In the genomic region with DNA sequence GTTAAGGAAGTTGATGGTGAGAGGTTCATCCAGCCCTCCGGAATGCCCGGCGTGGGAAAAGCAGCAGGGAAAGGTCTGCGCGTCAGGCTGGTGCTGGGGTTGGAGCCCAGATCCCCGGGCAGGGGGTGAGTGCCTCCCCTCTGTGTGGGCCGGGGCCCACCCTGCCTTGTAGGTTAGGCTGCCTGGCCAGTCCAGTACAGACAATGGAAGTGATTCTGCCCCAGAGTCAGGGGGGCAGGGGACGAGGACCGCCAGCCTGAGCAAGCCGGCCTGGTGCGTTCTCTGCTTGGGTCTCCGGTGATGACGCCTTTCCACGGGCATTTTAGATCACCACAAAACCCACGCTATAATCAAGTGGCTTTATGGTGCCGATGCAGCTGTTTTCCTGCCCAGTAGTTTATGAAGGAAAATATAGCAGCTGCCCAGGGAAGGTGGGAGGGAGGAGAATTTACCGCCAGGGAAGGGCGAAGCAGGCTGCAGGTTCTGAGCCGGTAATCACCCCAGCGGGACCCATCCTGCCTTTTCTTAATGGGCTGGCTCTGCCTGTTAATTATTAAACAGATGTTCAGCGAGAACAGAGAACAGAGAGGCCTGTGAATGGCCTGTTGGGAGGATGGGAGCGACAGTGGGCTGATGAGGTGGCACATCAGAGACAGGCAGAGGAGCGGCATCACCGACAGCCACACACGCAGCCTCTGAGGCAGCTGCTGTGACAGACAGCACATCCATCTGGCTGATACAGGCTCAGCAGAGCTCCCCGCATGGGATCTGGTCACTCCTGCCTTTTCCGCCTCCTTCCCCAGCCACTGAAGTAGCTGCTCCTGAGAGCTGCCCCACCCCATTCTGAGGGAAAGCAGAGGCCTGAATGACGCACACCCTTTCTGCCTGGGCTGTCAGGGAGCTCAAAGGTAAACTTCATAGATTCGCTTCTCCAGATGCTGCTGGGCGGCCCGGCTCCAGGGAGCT, we compare ENCODE assay signal across 8 cellular contexts. TPM values are rescaled to one million over a fixed set of nuclear protein-coding genes. Genes with fewer than 3 reads are reported as not detected.
DNase-seq lines count a peak whose midpoint lies in the region; ATAC-seq and TF ChIP-seq lines count a peak whose summit lies in the region.

No MANE protein-coding gene starts in this region.

- H3K27me3 ChIP-seq in CD8-positive, alpha-beta memory T cell (ENCODE audit: insufficient read depth, low read length, poor library complexity, severe bottlenecking) = no peaks in the 10 kb centered on the region
- no peaks in the 10 kb centered on the region for H3K27me3 ChIP-seq in ectodermal cell (ENCODE audit: control insufficient read depth, insufficient read depth, low read length, poor library complexity, severe bottlenecking)

- peaks cover 6 to 55% (median 11%) of the 10 kb centered on the region in 3 donors for H3K36me3 Mint-ChIP-seq in CD8-positive, alpha-beta memory T cell
- H3K36me3 Mint-ChIP-seq in naive thymus-derived CD8-positive, alpha-beta T cell = peaks cover 5 to 40% (median 8%) of the 10 kb centered on the region in 3 donors

- no peaks in the 10 kb centered on the region for H3K27me3 Mint-ChIP-seq in CD8-positive, alpha-beta memory T cell
- H3K27me3 Mint-ChIP-seq in naive thymus-derived CD8-positive, alpha-beta T cell = no peaks in the 10 kb centered on the region

- no peak for ATAC-seq in naive thymus-derived CD8-positive, alpha-beta T cell
- ATAC-seq in HG03469 (IDR thresholded peaks at IDR 0.05; ENCODE audit: unreplicated experiment) = no peak
- no peak for ATAC-seq in HG03378 (IDR thresholded peaks at IDR 0.05; ENCODE audit: unreplicated experiment)

- CTCF ChIA-PET in CD8-positive, alpha-beta memory T cell (lab: Charles Lee) = interaction anchor here (0.7 to 1.1 kb wide), 2 partner anchors 10 to 119 kb away, joined by 3 to 4 read pairs; no protein-coding TSS in a partner anchor

- in situ Hi-C loops in GM13976 (cut with MboI; ENCODE audit: low sequenced_read_pairs, unreplicated experiment) = loop anchor here (25.0 kb wide), 2 partner anchors 258 to 533 kb away; no protein-coding TSS in a partner anchor

- TF ChIP-seq CTCF in GM13976 (IDR thresholded peaks at IDR 0.05; ENCODE audit: borderline replicate concordance, control extremely low read depth, extremely low read depth, insufficient read depth, missing control alignments) = no peak

- no peak overlapping the region for H3K4me3 Mint-ChIP-seq in CD8-positive, alpha-beta memory T cell
- no peak overlapping the region for H3K4me3 Mint-ChIP-seq in naive thymus-derived CD8-positive, alpha-beta T cell

- H3K36me3 ChIP-seq in CD8-positive, alpha-beta memory T cell (ENCODE audit: insufficient read depth, low read length) = peaks cover 5% of the 10 kb centered on the region
- H3K36me3 ChIP-seq in ectodermal cell (ENCODE audit: control insufficient read depth, insufficient read depth, low read length) = no peaks in the 10 kb centered on the region

- peaks cover 13 to 19% (median 18%) of the 10 kb centered on the region in 3 donors for H3K4me1 Mint-ChIP-seq in CD8-positive, alpha-beta memory T cell
- H3K4me1 Mint-ChIP-seq in naive thymus-derived CD8-positive, alpha-beta T cell = peaks cover 12 to 25% (median 19%) of the 10 kb centered on the region in 4 donors

- no peak overlapping the region for H3K27ac ChIP-seq in CD8-positive, alpha-beta memory T cell (ENCODE audit: low read depth, low read length)
- H3K27ac ChIP-seq in ectodermal cell (ENCODE audit: insufficient read depth, low read depth, low read length, poor library complexity, severe bottlenecking) = peak overlapping the region; percentile 48

- POLR2A ChIA-PET in CD8-positive, alpha-beta memory T cell (lab: Charles Lee) = no interaction called here
- POLR2A ChIA-PET in naive thymus-derived CD8-positive, alpha-beta T cell (lab: Charles Lee) = no interaction called here

- no peaks in the 10 kb centered on the region for H3K9me3 ChIP-seq in CD8-positive, alpha-beta memory T cell (ENCODE audit: low read length)
- H3K9me3 ChIP-seq in ectodermal cell (ENCODE audit: control insufficient read depth, low read length) = no peaks in the 10 kb centered on the region

- no peak for DNase-seq in CD8-positive, alpha-beta memory T cell
- DNase-seq in NCI-H2171 treated with DMSO at 0.1 percent for 48 hours (lab: John Stamatoyannopoulos, UW) = peak; percentile 93
- DNase-seq in naive thymus-derived CD8-positive, alpha-beta T cell = no peak
- no peak for DNase-seq in GM13976 (ENCODE audit: low spot score)
- DNase-seq in GM19240 (ENCODE audit: insufficient read length, low spot score) = no peak

- H3K4me3 ChIP-seq in CD8-positive, alpha-beta memory T cell (ENCODE audit: low read length) = no peak overlapping the region
- no peak overlapping the region for H3K4me3 ChIP-seq in ectodermal cell (ENCODE audit: insufficient read depth, low read depth, low read length)

- peaks cover 0 to 4% (median 0%) of the 10 kb centered on the region in 5 donors for H3K9me3 Mint-ChIP-seq in CD8-positive, alpha-beta memory T cell
- peaks cover 0 to 22% (median 4%) of the 10 kb centered on the region in 9 donors for H3K9me3 Mint-ChIP-seq in naive thymus-derived CD8-positive, alpha-beta T cell

- peaks cover 8% of the 10 kb centered on the region for H3K4me1 ChIP-seq in CD8-positive, alpha-beta memory T cell (ENCODE audit: insufficient read depth, low read length)
- peaks cover 20% of the 10 kb centered on the region for H3K4me1 ChIP-seq in ectodermal cell (ENCODE audit: control insufficient read depth, insufficient read depth, low read length)

- H3K27ac Mint-ChIP-seq in CD8-positive, alpha-beta memory T cell = peak overlapping the region in 6 of 8 donors; percentile 32 to 88 (median 58)
- H3K27ac Mint-ChIP-seq in naive thymus-derived CD8-positive, alpha-beta T cell = peak overlapping the region in 6 of 10 donors; percentile 20 to 82 (median 66)

- 58 to 59% methylated on average over 31 of the region's 31 CpGs for WGBS in ectodermal cell, 2 experiments

RNA-seq across cellular contexts. Expression of gene BDH1, which starts 35.2 kb away (rescaled TPM):
- total RNA-seq in CD8-positive, alpha-beta memory T cell = 10 to 100 TPM; 59.3 to 64.6 TPM
- polyA plus RNA-seq in CD8-positive, alpha-beta memory T cell = 21.4 TPM
- 11.4 TPM for polyA plus RNA-seq in ectodermal cell (2013, experiment 1 of 4)
- polyA plus RNA-seq in ectodermal cell (2013, experiment 2 of 4) = 12.0 TPM
- polyA plus RNA-seq in ectodermal cell (2013, experiment 3 of 4) = 8.5 TPM
- 6.8 TPM for polyA plus RNA-seq in ectodermal cell (2013, experiment 4 of 4)
- total RNA-seq in naive thymus-derived CD8-positive, alpha-beta T cell = 10 to 100 TPM; 77.7 to 79.0 TPM
- 10 to 100 TPM; 19.1 to 30.9 (median 26.6) TPM for polyA plus RNA-seq in naive thymus-derived CD8-positive, alpha-beta T cell
